Comparison of ENCODE assay signal across 12 cellular contexts in the genomic region with DNA sequence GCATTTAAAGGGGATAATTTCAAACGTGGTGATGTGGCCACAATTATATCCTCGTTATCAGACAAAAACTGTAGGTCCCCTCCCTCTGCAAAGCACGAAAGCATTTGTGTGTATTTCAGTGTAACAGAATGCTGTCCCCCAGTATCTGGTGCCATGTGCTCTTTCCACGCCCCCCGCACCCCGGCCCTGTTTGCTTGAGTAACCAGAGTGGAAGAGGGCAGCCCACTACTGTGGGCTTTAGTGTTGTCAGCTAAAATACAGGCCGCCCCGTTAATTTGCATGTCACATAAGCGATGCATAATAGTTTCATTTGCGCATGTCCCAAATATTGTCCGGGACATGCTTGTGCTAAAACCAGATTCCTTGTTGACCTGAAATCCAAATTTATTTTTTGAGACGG.
"Had no signal": no experiment of that assay in that cellular context is flagged by ENCODE, and none has a peak within 500 bp of the region (broad histone marks: within the 10 kb centered on the region; RNA-seq: fewer than 3 reads in every experiment).

No MANE protein-coding gene starts in this region.

- DNase-seq: activated CD4-positive, CD25-positive, alpha-beta regulatory T cell treated with anti-CD3 and anti-CD28 coated beads, Interleukin-2, amount 50 U/mL, for 72 hours; activated naive CD4-positive, alpha-beta T cell treated with anti-CD3 and anti-CD28 coated beads for 36 hours; activated T-cell treated with anti-CD3 and anti-CD28 coated beads for 4 hours; colonic mucosa; esophagus squamous epithelium; thyroid gland had no signal

- H3K4me3 Mint-ChIP-seq: activated naive CD4-positive, alpha-beta T cell treated with anti-CD3 and anti-CD28 coated beads for 36 hours; neural crest cell; stimulated activated memory B cell treated with anti-CD40 and anti-IgM and Interleukin-4, amounts not matched to agents 10 μg/mL and 1 μg/mL and 100 μg/mL, for 72 hours had no signal

- H3K27ac ChIP-seq: colonic mucosa, thyroid gland had no signal

- H3K27ac Mint-ChIP-seq: activated naive CD4-positive, alpha-beta T cell treated with anti-CD3 and anti-CD28 coated beads for 36 hours; activated naive CD8-positive, alpha-beta T cell treated with anti-CD3 and anti-CD28 coated beads, Interleukin-2, amount 50 U/mL, for 24 hours; activated T-helper 2 cell treated with anti-CD3 and anti-CD28 coated beads, Interferon-gamma antibody, Interleukin-2, Interleukin-4, amounts not matched to agents 10 μg/mL and 5 μg/mL and 100 μg/mL, durations not matched to agents 14 hours and 24 hours and 36 hours; stimulated activated memory B cell treated with anti-CD40 and anti-IgM and Interleukin-4, amounts not matched to agents 10 μg/mL and 1 μg/mL and 100 μg/mL, for 72 hours had no signal

- H3K27me3 ChIP-seq: colonic mucosa, esophagus squamous epithelium, thyroid gland had no signal

- FAIRE-seq: urothelium cell line had no signal

- H3K4me1 Mint-ChIP-seq: neural crest cell; stimulated activated memory B cell treated with anti-CD40 and anti-IgM and Interleukin-4, amounts not matched to agents 10 μg/mL and 1 μg/mL and 100 μg/mL, for 72 hours had no signal

- H3K4me3 ChIP-seq: colonic mucosa, lung had no signal

- H3K4me1 ChIP-seq: colonic mucosa, thyroid gland had no signal

- H3K27me3 Mint-ChIP-seq: stimulated activated memory B cell treated with anti-CD40 and anti-IgM and Interleukin-4, amounts not matched to agents 10 μg/mL and 1 μg/mL and 100 μg/mL, for 72 hours had no signal

- H3K36me3 Mint-ChIP-seq: stimulated activated memory B cell treated with anti-CD40 and anti-IgM and Interleukin-4, amounts not matched to agents 10 μg/mL and 1 μg/mL and 100 μg/mL, for 72 hours had no signal

- H3K9me3 Mint-ChIP-seq: activated naive CD4-positive, alpha-beta T cell treated with anti-CD3 and anti-CD28 coated beads for 36 hours; activated naive CD8-positive, alpha-beta T cell treated with anti-CD3 and anti-CD28 coated beads, Interleukin-2, amount 50 U/mL, for 24 hours; activated T-helper 2 cell treated with anti-CD3 and anti-CD28 coated beads, Interferon-gamma antibody, Interleukin-2, Interleukin-4, amounts not matched to agents 10 μg/mL and 5 μg/mL and 100 μg/mL, durations not matched to agents 14 hours and 24 hours and 36 hours; neural crest cell; stimulated activated memory B cell treated with anti-CD40 and anti-IgM and Interleukin-4, amounts not matched to agents 10 μg/mL and 1 μg/mL and 100 μg/mL, for 72 hours had no signal

- H3K9me3 ChIP-seq: colonic mucosa, esophagus squamous epithelium, thyroid gland had no signal

- H3K36me3 ChIP-seq: colonic mucosa, esophagus squamous epithelium, thyroid gland had no signal
